In genomic region chr6:113995632-113996031, GRCh38 we compare ENCODE assay signal across 8 cellular contexts. TPM values are rescaled to one million over a fixed set of nuclear protein-coding genes. Genes with fewer than 3 reads are reported as not detected.
A peak's percentile ranks its signal among the peaks of the same experiment; 100 is the strongest.
DNase-seq lines count a peak whose midpoint lies in the region; ATAC-seq and TF ChIP-seq lines count a peak whose summit lies in the region.

No MANE protein-coding gene starts in this region.

- no peak for TF ChIP-seq CTCF in astrocyte of the spinal cord (IDR thresholded peaks at IDR 0.05; ENCODE audit: low read depth, low read length)

- peak; percentile 92 for DNase-seq in DMS 273 treated with DMSO at 0.1 percent for 48 hours (lab: John Stamatoyannopoulos, UW)
- DNase-seq in NCI-H2029 (lab: John Stamatoyannopoulos, UW) = peak; percentile 98
- peak; percentile 98 for DNase-seq in astrocyte of the spinal cord (ENCODE audit: low read depth, low spot score)
- DNase-seq in left kidney (ENCODE audit: low read depth, low spot score) = peak; percentile 77
- no peak for DNase-seq in naive thymus-derived CD4-positive, alpha-beta T cell
- DNase-seq in naive thymus-derived CD8-positive, alpha-beta T cell = no peak

- no peak overlapping the region for H3K4me3 ChIP-seq in astrocyte of the spinal cord (ENCODE audit: low read depth, low read length)
- H3K4me3 ChIP-seq in naive thymus-derived CD4-positive, alpha-beta T cell (ENCODE audit: low read length) = no peak overlapping the region

- H3K9me3 Mint-ChIP-seq in naive thymus-derived CD4-positive, alpha-beta T cell = peaks cover 0 to 4% (median 0%) of the 10 kb centered on the region in 11 donors
- peaks cover 0 to 8% (median 0%) of the 10 kb centered on the region in 9 donors for H3K9me3 Mint-ChIP-seq in naive thymus-derived CD8-positive, alpha-beta T cell

- no peaks in the 10 kb centered on the region for H3K36me3 ChIP-seq in naive thymus-derived CD4-positive, alpha-beta T cell (ENCODE audit: control insufficient read depth in 2 of 3, insufficient read depth in 3 of 3, low read length in 3 of 3)

- in situ Hi-C loops in astrocyte of the spinal cord (cut with HindIII; ENCODE audit: low sequenced_read_pairs) = no loop called here

- H3K4me1 Mint-ChIP-seq in naive thymus-derived CD4-positive, alpha-beta T cell = peaks cover 0 to 6% (median 3%) of the 10 kb centered on the region in 7 donors
- peaks cover 0 to 4% (median under 1%) of the 10 kb centered on the region in 4 donors for H3K4me1 Mint-ChIP-seq in naive thymus-derived CD8-positive, alpha-beta T cell

- H3K27me3 ChIP-seq in naive thymus-derived CD4-positive, alpha-beta T cell (ENCODE audit: control insufficient read depth in 2 of 2, insufficient read depth in 2 of 2, low read length in 2 of 2) = no peaks in the 10 kb centered on the region

- no peaks in the 10 kb centered on the region for H3K4me1 ChIP-seq in naive thymus-derived CD4-positive, alpha-beta T cell (ENCODE audit: control insufficient read depth in 2 of 2, insufficient read depth in 2 of 2, low read length in 2 of 2)

- H3K36me3 Mint-ChIP-seq in naive thymus-derived CD4-positive, alpha-beta T cell = no peaks in the 10 kb centered on the region
- peaks cover 0 to 8% (median 0%) of the 10 kb centered on the region in 3 donors for H3K36me3 Mint-ChIP-seq in naive thymus-derived CD8-positive, alpha-beta T cell

- no peak overlapping the region for H3K27ac Mint-ChIP-seq in naive thymus-derived CD4-positive, alpha-beta T cell
- H3K27ac Mint-ChIP-seq in naive thymus-derived CD8-positive, alpha-beta T cell = no peak overlapping the region

- no peaks in the 10 kb centered on the region for H3K9me3 ChIP-seq in naive thymus-derived CD4-positive, alpha-beta T cell (ENCODE audit: control insufficient read depth in 2 of 3, low read length in 3 of 3)

- no peak for ATAC-seq in naive thymus-derived CD4-positive, alpha-beta T cell
- no peak for ATAC-seq in HG02973 (IDR thresholded peaks at IDR 0.05; ENCODE audit: unreplicated experiment)
- no peak for ATAC-seq in naive thymus-derived CD8-positive, alpha-beta T cell
- ATAC-seq in HG03135 (IDR thresholded peaks at IDR 0.05; ENCODE audit: unreplicated experiment) = no peak

- POLR2A ChIA-PET in naive thymus-derived CD4-positive, alpha-beta T cell (lab: Charles Lee) = no interaction called here
- POLR2A ChIA-PET in naive thymus-derived CD8-positive, alpha-beta T cell (lab: Charles Lee) = no interaction called here

- no peak overlapping the region for H3K4me3 Mint-ChIP-seq in naive thymus-derived CD4-positive, alpha-beta T cell
- H3K4me3 Mint-ChIP-seq in naive thymus-derived CD8-positive, alpha-beta T cell = no peak overlapping the region

- CTCF ChIA-PET in naive thymus-derived CD4-positive, alpha-beta T cell (lab: Charles Lee) = interaction anchor here (1.1 to 1.4 kb wide), 2 partner anchors 15 to 30 kb away, joined by 3 read pairs; no protein-coding TSS in a partner anchor

- no peak overlapping the region for H3K27ac ChIP-seq in naive thymus-derived CD4-positive, alpha-beta T cell (ENCODE audit: low read depth, low read length)

- intact Hi-C loops in naive thymus-derived CD4-positive, alpha-beta T cell (cut with micrococcal nuclease) = loop anchor here (1.0 to 10.0 kb wide), 3 partner anchors 113 to 1899 kb away; no protein-coding TSS in a partner anchor

- peaks cover 3 to 33% (median 9%) of the 10 kb centered on the region in 5 donors for H3K27me3 Mint-ChIP-seq in naive thymus-derived CD4-positive, alpha-beta T cell
- peaks cover 0 to 7% (median 4%) of the 10 kb centered on the region in 5 donors for H3K27me3 Mint-ChIP-seq in naive thymus-derived CD8-positive, alpha-beta T cell

RNA-seq across cellular contexts. Expression of gene HDAC2, which starts 24.7 kb away (rescaled TPM):
- total RNA-seq in naive thymus-derived CD4-positive, alpha-beta T cell = 10 to 100 TPM; 46.6 to 72.0 (median 54.7) TPM
- polyA plus RNA-seq in naive thymus-derived CD4-positive, alpha-beta T cell = 10 to 100 TPM; 81.7 to 87.8 TPM
- 10 to 100 TPM; 64.8 to 64.9 TPM for total RNA-seq in naive thymus-derived CD8-positive, alpha-beta T cell
- polyA plus RNA-seq in naive thymus-derived CD8-positive, alpha-beta T cell = 10 to 100 TPM; 80.2 to 90.0 (median 83.0) TPM

Comparison
In these comparisons a context has a peak if more than half of its experiments do, and no peak if none do; other contexts are left out.
1. DNase-seq: peak in DMS 273 treated with DMSO at 0.1 percent for 48 hours (single experiment), NCI-H2029 (single experiment), astrocyte of the spinal cord (single experiment) and left kidney (single experiment); none in naive thymus-derived CD4-positive, alpha-beta T cell (0 of 9) and naive thymus-derived CD8-positive, alpha-beta T cell (0 of 10).